In the genomic region with DNA sequence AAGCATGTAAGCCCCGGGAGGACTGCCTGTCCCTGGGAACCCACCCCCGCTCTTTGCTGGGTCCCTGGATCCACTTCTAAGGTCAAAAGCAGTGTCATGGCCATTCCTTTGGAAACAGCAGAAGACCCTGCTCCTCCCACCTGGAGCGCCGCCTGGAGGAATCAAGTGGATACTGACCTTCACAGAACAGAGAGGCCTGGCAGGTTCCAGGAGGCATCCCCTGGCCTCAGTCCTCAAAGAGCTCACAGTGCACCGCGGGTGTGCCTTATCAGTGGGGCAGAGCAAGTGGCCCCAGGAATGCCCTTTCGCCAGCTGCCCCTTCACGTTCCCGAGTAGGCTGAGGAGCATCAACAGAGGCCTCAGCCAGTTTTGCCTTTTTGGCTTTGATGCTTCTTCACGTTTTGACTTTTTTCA, we compare ENCODE assay signal across 1 cellular context.
TF ChIP-seq lines count a peak whose summit lies in the region.

No MANE protein-coding gene starts in this region.

TF ChIP-seq in HepG2, 621 proteins besides CTCF, POLR2A, EP300 and RAD21 (continued from another document and continues in another):
- TF ChIP-seq, protein P1, sequence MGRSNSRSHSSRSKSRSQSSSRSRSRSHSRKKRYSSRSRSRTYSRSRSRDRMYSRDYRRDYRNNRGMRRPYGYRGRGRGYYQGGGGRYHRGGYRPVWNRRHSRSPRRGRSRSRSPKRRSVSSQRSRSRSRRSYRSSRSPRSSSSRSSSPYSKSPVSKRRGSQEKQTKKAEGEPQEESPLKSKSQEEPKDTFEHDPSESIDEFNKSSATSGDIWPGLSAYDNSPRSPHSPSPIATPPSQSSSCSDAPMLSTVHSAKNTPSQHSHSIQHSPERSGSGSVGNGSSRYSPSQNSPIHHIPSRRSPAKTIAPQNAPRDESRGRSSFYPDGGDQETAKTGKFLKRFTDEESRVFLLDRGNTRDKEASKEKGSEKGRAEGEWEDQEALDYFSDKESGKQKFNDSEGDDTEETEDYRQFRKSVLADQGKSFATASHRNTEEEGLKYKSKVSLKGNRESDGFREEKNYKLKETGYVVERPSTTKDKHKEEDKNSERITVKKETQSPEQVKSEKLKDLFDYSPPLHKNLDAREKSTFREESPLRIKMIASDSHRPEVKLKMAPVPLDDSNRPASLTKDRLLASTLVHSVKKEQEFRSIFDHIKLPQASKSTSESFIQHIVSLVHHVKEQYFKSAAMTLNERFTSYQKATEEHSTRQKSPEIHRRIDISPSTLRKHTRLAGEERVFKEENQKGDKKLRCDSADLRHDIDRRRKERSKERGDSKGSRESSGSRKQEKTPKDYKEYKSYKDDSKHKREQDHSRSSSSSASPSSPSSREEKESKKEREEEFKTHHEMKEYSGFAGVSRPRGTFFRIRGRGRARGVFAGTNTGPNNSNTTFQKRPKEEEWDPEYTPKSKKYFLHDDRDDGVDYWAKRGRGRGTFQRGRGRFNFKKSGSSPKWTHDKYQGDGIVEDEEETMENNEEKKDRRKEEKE (IDR thresholded peaks at IDR 0.05), result no peak
- TF ChIP-seq ZNF562 (CRISPR knock-in tag; IDR thresholded peaks at IDR 0.05; ENCODE audit: borderline replicate concordance), result no peak
- TF ChIP-seq, protein P2, sequence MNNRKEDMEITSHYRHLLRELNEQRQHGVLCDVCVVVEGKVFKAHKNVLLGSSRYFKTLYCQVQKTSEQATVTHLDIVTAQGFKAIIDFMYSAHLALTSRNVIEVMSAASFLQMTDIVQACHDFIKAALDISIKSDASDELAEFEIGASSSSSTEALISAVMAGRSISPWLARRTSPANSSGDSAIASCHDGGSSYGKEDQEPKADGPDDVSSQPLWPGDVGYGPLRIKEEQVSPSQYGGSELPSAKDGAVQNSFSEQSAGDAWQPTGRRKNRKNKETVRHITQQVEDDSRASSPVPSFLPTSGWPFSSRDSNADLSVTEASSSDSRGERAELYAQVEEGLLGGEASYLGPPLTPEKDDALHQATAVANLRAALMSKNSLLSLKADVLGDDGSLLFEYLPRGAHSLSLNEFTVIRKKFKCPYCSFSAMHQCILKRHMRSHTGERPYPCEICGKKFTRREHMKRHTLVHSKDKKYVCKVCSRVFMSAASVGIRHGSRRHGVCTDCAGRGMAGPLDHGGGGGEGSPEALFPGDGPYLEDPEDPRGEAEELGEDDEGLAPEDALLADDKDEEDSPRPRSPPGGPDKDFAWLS (CRISPR knock-in tag; IDR thresholded peaks at IDR 0.05; ENCODE audit: borderline replicate concordance), result no peak
- 0 out of 2 replicates have a peak, but pooled peaks have one; percentile 58 for TF ChIP-seq CENPT (CRISPR knock-in tag; IDR thresholded peaks at IDR 0.05; ENCODE audit: low read depth)
- no peak for TF ChIP-seq ZFP41 (CRISPR knock-in tag; IDR thresholded peaks at IDR 0.05; ENCODE audit: borderline replicate concordance)
- TF ChIP-seq ZNF12 (CRISPR knock-in tag; IDR thresholded peaks at IDR 0.05), result no peak
- TF ChIP-seq, protein P3, sequence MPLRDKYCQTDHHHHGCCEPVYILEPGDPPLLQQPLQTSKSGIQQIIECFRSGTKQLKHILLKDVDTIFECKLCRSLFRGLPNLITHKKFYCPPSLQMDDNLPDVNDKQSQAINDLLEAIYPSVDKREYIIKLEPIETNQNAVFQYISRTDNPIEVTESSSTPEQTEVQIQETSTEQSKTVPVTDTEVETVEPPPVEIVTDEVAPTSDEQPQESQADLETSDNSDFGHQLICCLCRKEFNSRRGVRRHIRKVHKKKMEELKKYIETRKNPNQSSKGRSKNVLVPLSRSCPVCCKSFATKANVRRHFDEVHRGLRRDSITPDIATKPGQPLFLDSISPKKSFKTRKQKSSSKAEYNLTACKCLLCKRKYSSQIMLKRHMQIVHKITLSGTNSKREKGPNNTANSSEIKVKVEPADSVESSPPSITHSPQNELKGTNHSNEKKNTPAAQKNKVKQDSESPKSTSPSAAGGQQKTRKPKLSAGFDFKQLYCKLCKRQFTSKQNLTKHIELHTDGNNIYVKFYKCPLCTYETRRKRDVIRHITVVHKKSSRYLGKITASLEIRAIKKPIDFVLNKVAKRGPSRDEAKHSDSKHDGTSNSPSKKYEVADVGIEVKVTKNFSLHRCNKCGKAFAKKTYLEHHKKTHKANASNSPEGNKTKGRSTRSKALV (CRISPR knock-in tag; IDR thresholded peaks at IDR 0.05), result no peak
- no peak for TF ChIP-seq ZNF547 (CRISPR knock-in tag; IDR thresholded peaks at IDR 0.05)
- TF ChIP-seq, protein P4, sequence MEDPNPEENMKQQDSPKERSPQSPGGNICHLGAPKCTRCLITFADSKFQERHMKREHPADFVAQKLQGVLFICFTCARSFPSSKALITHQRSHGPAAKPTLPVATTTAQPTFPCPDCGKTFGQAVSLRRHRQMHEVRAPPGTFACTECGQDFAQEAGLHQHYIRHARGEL (CRISPR knock-in tag; IDR thresholded peaks at IDR 0.05), result no peak
- TF ChIP-seq GPN1 (CRISPR knock-in tag; IDR thresholded peaks at IDR 0.05; ENCODE audit: borderline replicate concordance), result no peak
- no peak for TF ChIP-seq NFYB (CRISPR knock-in tag; IDR thresholded peaks at IDR 0.05)
- no peak for TF ChIP-seq PCBP2 (optimal IDR thresholded peaks at IDR 0.05; ENCODE audit: low read depth, low read length, poor library complexity, severe bottlenecking)
- TF ChIP-seq, protein P5, sequence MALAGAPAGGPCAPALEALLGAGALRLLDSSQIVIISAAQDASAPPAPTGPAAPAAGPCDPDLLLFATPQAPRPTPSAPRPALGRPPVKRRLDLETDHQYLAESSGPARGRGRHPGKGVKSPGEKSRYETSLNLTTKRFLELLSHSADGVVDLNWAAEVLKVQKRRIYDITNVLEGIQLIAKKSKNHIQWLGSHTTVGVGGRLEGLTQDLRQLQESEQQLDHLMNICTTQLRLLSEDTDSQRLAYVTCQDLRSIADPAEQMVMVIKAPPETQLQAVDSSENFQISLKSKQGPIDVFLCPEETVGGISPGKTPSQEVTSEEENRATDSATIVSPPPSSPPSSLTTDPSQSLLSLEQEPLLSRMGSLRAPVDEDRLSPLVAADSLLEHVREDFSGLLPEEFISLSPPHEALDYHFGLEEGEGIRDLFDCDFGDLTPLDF (CRISPR knock-in tag; IDR thresholded peaks at IDR 0.05), result no peak
- no peak for TF ChIP-seq ARNT (IDR thresholded peaks at IDR 0.05)
- no peak for TF ChIP-seq NFE2L2 (IDR thresholded peaks at IDR 0.05; ENCODE audit: low read length)
- TF ChIP-seq RARA (CRISPR knock-in tag; IDR thresholded peaks at IDR 0.05), result peak; percentile 90
- TF ChIP-seq NR1H2 (CRISPR knock-in tag; IDR thresholded peaks at IDR 0.05; ENCODE audit: borderline replicate concordance, low read depth), result no peak
- TF ChIP-seq ZBTB42 (CRISPR knock-in tag; IDR thresholded peaks at IDR 0.05), result no peak
- no peak; the same call in 1 of the 2 replicates for TF ChIP-seq PHF21A (CRISPR knock-in tag; IDR thresholded peaks at IDR 0.05)
- no peak; the same call in 1 of the 2 replicates for TF ChIP-seq ZMYM4 (CRISPR knock-in tag; IDR thresholded peaks at IDR 0.05)
- peak; percentile 56; the same call in 1 of the 2 replicates for TF ChIP-seq SP4 (CRISPR knock-in tag; IDR thresholded peaks at IDR 0.05)
- no peak for TF ChIP-seq ZKSCAN5 (CRISPR knock-in tag; IDR thresholded peaks at IDR 0.05)
- no peak for TF ChIP-seq NFE2L1 (CRISPR knock-in tag; IDR thresholded peaks at IDR 0.05; ENCODE audit: borderline replicate concordance)
- no peak for TF ChIP-seq SIX4 (CRISPR knock-in tag; IDR thresholded peaks at IDR 0.05)
- TF ChIP-seq, protein P6, sequence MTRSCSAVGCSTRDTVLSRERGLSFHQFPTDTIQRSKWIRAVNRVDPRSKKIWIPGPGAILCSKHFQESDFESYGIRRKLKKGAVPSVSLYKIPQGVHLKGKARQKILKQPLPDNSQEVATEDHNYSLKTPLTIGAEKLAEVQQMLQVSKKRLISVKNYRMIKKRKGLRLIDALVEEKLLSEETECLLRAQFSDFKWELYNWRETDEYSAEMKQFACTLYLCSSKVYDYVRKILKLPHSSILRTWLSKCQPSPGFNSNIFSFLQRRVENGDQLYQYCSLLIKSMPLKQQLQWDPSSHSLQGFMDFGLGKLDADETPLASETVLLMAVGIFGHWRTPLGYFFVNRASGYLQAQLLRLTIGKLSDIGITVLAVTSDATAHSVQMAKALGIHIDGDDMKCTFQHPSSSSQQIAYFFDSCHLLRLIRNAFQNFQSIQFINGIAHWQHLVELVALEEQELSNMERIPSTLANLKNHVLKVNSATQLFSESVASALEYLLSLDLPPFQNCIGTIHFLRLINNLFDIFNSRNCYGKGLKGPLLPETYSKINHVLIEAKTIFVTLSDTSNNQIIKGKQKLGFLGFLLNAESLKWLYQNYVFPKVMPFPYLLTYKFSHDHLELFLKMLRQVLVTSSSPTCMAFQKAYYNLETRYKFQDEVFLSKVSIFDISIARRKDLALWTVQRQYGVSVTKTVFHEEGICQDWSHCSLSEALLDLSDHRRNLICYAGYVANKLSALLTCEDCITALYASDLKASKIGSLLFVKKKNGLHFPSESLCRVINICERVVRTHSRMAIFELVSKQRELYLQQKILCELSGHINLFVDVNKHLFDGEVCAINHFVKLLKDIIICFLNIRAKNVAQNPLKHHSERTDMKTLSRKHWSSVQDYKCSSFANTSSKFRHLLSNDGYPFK (CRISPR knock-in tag; IDR thresholded peaks at IDR 0.05; ENCODE audit: borderline replicate concordance), result peak; percentile 78; the same call in 1 of the 2 replicates
- TF ChIP-seq, protein P7, sequence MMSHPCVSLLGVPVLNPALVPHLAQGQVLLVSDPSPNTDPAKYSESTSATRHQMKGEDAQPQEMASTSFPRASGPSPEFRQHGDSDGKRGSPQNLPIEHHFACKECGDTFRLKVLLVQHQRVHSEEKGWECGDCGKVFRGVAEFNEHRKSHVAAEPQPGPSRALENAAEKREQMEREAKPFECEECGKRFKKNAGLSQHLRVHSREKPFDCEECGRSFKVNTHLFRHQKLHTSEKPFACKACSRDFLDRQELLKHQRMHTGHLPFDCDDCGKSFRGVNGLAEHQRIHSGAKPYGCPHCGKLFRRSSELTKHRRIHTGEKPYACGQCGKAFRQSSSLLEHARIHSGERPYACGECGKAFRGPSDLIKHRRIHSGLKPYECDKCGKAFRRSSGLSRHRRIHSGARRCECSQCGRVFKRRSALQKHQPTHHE (CRISPR knock-in tag; IDR thresholded peaks at IDR 0.05; ENCODE audit: borderline replicate concordance), result no peak
- TF ChIP-seq, protein P8, sequence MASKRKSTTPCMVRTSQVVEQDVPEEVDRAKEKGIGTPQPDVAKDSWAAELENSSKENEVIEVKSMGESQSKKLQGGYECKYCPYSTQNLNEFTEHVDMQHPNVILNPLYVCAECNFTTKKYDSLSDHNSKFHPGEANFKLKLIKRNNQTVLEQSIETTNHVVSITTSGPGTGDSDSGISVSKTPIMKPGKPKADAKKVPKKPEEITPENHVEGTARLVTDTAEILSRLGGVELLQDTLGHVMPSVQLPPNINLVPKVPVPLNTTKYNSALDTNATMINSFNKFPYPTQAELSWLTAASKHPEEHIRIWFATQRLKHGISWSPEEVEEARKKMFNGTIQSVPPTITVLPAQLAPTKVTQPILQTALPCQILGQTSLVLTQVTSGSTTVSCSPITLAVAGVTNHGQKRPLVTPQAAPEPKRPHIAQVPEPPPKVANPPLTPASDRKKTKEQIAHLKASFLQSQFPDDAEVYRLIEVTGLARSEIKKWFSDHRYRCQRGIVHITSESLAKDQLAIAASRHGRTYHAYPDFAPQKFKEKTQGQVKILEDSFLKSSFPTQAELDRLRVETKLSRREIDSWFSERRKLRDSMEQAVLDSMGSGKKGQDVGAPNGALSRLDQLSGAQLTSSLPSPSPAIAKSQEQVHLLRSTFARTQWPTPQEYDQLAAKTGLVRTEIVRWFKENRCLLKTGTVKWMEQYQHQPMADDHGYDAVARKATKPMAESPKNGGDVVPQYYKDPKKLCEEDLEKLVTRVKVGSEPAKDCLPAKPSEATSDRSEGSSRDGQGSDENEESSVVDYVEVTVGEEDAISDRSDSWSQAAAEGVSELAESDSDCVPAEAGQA (IDR thresholded peaks at IDR 0.05; ENCODE audit: low read depth), result no peak
- TF ChIP-seq, protein P8 (CRISPR knock-in tag; IDR thresholded peaks at IDR 0.05; ENCODE audit: borderline replicate concordance), result no peak
- no peak for TF ChIP-seq ZNF891 (CRISPR knock-in tag; IDR thresholded peaks at IDR 0.05)
- peak; percentile 67 for TF ChIP-seq KAT8 (CRISPR knock-in tag; IDR thresholded peaks at IDR 0.05)
- TF ChIP-seq POLR2AphosphoS5 (IDR thresholded peaks at IDR 0.05; ENCODE audit: low read depth, low read length), result no peak
- no peak for TF ChIP-seq SATB2 (CRISPR knock-in tag; IDR thresholded peaks at IDR 0.05)
- TF ChIP-seq, protein P9, sequence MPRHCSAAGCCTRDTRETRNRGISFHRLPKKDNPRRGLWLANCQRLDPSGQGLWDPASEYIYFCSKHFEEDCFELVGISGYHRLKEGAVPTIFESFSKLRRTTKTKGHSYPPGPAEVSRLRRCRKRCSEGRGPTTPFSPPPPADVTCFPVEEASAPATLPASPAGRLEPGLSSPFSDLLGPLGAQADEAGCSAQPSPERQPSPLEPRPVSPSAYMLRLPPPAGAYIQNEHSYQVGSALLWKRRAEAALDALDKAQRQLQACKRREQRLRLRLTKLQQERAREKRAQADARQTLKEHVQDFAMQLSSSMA (CRISPR knock-in tag; IDR thresholded peaks at IDR 0.05), result no peak
- TF ChIP-seq, protein P10, sequence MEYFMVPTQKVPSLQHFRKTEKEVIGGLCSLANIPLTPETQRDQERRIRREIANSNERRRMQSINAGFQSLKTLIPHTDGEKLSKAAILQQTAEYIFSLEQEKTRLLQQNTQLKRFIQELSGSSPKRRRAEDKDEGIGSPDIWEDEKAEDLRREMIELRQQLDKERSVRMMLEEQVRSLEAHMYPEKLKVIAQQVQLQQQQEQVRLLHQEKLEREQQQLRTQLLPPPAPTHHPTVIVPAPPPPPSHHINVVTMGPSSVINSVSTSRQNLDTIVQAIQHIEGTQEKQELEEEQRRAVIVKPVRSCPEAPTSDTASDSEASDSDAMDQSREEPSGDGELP (IDR thresholded peaks at IDR 0.05; ENCODE audit: borderline replicate concordance, low read depth), result no peak; the same call in 1 of the 2 replicates
- no peak; the same call in 1 of the 2 replicates for TF ChIP-seq ZNF788 (CRISPR knock-in tag; IDR thresholded peaks at IDR 0.05; ENCODE audit: borderline replicate concordance)
- TF ChIP-seq, protein P11, sequence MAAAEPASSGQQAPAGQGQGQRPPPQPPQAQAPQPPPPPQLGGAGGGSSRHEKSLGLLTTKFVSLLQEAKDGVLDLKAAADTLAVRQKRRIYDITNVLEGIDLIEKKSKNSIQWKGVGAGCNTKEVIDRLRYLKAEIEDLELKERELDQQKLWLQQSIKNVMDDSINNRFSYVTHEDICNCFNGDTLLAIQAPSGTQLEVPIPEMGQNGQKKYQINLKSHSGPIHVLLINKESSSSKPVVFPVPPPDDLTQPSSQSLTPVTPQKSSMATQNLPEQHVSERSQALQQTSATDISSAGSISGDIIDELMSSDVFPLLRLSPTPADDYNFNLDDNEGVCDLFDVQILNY (CRISPR knock-in tag; conservative IDR thresholded peaks at IDR 0.05), result no peak
